Comparison of ENCODE assay signal across 23 cellular contexts in genomic region chr4:138028923-138029322, GRCh38.
"Had no signal": no experiment of that assay in that cellular context is flagged by ENCODE, and none has a peak within 500 bp of the region (broad histone marks: within the 10 kb centered on the region; RNA-seq: fewer than 3 reads in every experiment).

No MANE protein-coding gene starts in this region.

- DNase-seq: dermis blood vessel endothelial cell; dorsolateral prefrontal cortex; effector CD4-positive, alpha-beta T cell; effector memory CD4-positive, alpha-beta T cell; foreskin keratinocyte; heart left ventricle; hypothalamus; left cardiac atrium; left lung; left ventricle myocardium superior; lower lobe of right lung; mesenchymal stem cell; midbrain; naive thymus-derived CD4-positive, alpha-beta T cell had no signal

- H3K4me3 ChIP-seq: coronary artery, dorsolateral prefrontal cortex, esophagus muscularis mucosa, gastroesophageal sphincter, heart left ventricle, hepatocyte, left lung, lower lobe of right lung had no signal

- H3K27me3 ChIP-seq: dorsolateral prefrontal cortex, esophagus muscularis mucosa, foreskin keratinocyte, gastroesophageal sphincter, hepatocyte, left lung had no signal

- FAIRE-seq: colon, endothelial cell of umbilical vein, frontal cortex, islet of Langerhans, keratinocyte had no signal

- H3K4me1 Mint-ChIP-seq: naive thymus-derived CD4-positive, alpha-beta T cell had no signal

- H3K79me2 ChIP-seq: hepatocyte had no signal

- H3K36me3 Mint-ChIP-seq: naive thymus-derived CD4-positive, alpha-beta T cell had no signal

- H3K27ac ChIP-seq: coronary artery, dorsolateral prefrontal cortex, esophagus muscularis mucosa, foreskin keratinocyte, gastroesophageal sphincter, heart left ventricle, hepatocyte, left lung, lower lobe of right lung had no signal

- H3K27ac Mint-ChIP-seq: naive thymus-derived CD4-positive, alpha-beta T cell had no signal

- H2AFZ ChIP-seq: hepatocyte had no signal

- ATAC-seq: foreskin keratinocyte; gastroesophageal sphincter; heart left ventricle; left cardiac atrium; left lung; left ventricle myocardium superior; lower lobe of right lung; naive thymus-derived CD4-positive, alpha-beta T cell had no signal

- H3K9me3 ChIP-seq: esophagus muscularis mucosa, gastroesophageal sphincter, heart left ventricle, left lung, lower lobe of right lung had no signal

- H3K4me2 ChIP-seq: hepatocyte had no signal

- H3K36me3 ChIP-seq: esophagus muscularis mucosa, gastroesophageal sphincter, heart left ventricle, left lung, lower lobe of right lung had no signal

- H3K4me1 ChIP-seq: esophagus muscularis mucosa, foreskin keratinocyte, gastroesophageal sphincter, heart left ventricle, left lung, lower lobe of right lung had no signal

- H3K9me3 Mint-ChIP-seq: naive thymus-derived CD4-positive, alpha-beta T cell had no signal

- H3K4me3 Mint-ChIP-seq: naive thymus-derived CD4-positive, alpha-beta T cell had no signal

- H3K27me3 Mint-ChIP-seq: naive thymus-derived CD4-positive, alpha-beta T cell had no signal
